In the genomic region with DNA sequence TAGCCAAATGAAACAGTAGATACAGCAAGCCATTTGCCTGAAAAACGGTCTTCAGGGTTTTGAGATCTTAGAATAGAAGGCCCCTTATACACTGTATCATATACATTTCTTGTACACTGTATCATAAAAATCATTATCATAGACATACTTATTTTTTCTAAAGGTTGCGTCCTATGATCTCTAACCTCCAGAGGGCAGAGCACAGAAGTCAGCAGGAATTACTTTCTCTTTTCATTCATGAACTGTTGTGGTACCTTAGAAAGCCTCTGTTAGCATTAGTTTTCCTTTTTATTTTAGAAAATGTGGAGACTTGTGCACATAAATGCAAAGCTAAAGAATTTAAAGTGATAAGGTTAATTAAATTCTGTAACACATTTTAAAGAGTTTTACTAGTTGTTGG, we compare ENCODE assay signal across 10 cellular contexts.
DNase-seq lines count a peak whose midpoint lies in the region; ATAC-seq, FAIRE-seq and TF ChIP-seq lines count a peak whose summit lies in the region.
"Had no signal": no experiment of that assay in that cellular context is flagged by ENCODE, and none has a peak within 500 bp of the region (broad histone marks: within the 10 kb centered on the region; RNA-seq: fewer than 3 reads in every experiment).

No MANE protein-coding gene starts in this region.

- no peaks in the 10 kb centered on the region for H3K27me3 ChIP-seq in H9 (ENCODE audit: insufficient read depth, low read length)
- H3K27me3 ChIP-seq in HepG2 (ENCODE audit: control insufficient read depth in 1 of 2, insufficient read depth in 2 of 2, low read length in 2 of 2): no peaks in the 10 kb centered on the region

- H2AFZ ChIP-seq in H9 (ENCODE audit: low read length): no peak overlapping the region
- H2AFZ ChIP-seq in HepG2 (ENCODE audit: low read length): no peak overlapping the region

- no peaks in the 10 kb centered on the region for H3K4me1 ChIP-seq in H9 (ENCODE audit: insufficient read depth, low read length)
- no peaks in the 10 kb centered on the region for H3K4me1 ChIP-seq in HepG2 (ENCODE audit: insufficient read depth, low read length)

- no peak overlapping the region for H2BK15ac ChIP-seq in H9 (ENCODE audit: low read depth, low read length)

- H3K18ac ChIP-seq in H9 (ENCODE audit: insufficient read length, low read depth, low read length): no peak overlapping the region

- in situ Hi-C loops in HepG2 (cut with HindIII; ENCODE audit: extremely low pct_ligation_motif_present, low pct_unique_long_range_greater_than_20kb): no loop called here

- H3K56ac ChIP-seq in H9 (ENCODE audit: insufficient read length, low read depth, low read length): no peak overlapping the region

- no CpG with 5 or more reads among the region's 2 CpGs for WGBS in H9 (ENCODE audit: extremely low coverage, insufficient read length, low lambda C conversion rate)
- WGBS in HepG2 (ENCODE audit: low lambda C conversion rate): 44% methylated on average over 2 of the region's 2 CpGs

- H3K4me3 Mint-ChIP-seq in H9: no peak overlapping the region

- peaks cover 0 to 2% (median 0%) of the 10 kb centered on the region in 3 experiments; a peak in 1 of 7 replicates for H3K36me3 Mint-ChIP-seq in H9 (ENCODE audit: insufficient read depth in 1 of 3, low read depth in 3 of 3)

- TF ChIP-seq RAD21 in HepG2 (CRISPR knock-in tag; IDR thresholded peaks at IDR 0.05): no peak

- no peaks in the 10 kb centered on the region for H4K20me1 ChIP-seq in H9 (ENCODE audit: control insufficient read depth, insufficient read depth, insufficient read length)
- no peaks in the 10 kb centered on the region for H4K20me1 ChIP-seq in HepG2 (ENCODE audit: insufficient read depth, low read length)

- no peak for FAIRE-seq in HepG2 (lab: Jason Lieb, UNC)
- FAIRE-seq: endometrium had no signal

- H4K5ac ChIP-seq in H9 (ENCODE audit: insufficient read length, low read depth, low read length): no peak overlapping the region

- no peak overlapping the region for H3K27ac ChIP-seq in H9 (ENCODE audit: insufficient read length, low read depth, low read length)
- H3K27ac ChIP-seq in HepG2 (ENCODE audit: extremely low read length, insufficient read depth, low read length): no peak overlapping the region

- no peaks in the 10 kb centered on the region for H3K79me1 ChIP-seq in H9 (ENCODE audit: insufficient read depth, low read depth, low read length, poor library complexity, severe bottlenecking)

- no peaks in the 10 kb centered on the region for H3K9me3 Mint-ChIP-seq in H9

- H3K9ac ChIP-seq in H9 (ENCODE audit: extremely low read depth, insufficient read length, low read length) (no peak overlapping the region), HepG2 (ENCODE audit: insufficient read depth, low read depth, low read length) (no peak overlapping the region)

- H3K4me2 ChIP-seq in H9 (ENCODE audit: insufficient read depth, insufficient read length, low read length): no peak overlapping the region
- H3K4me2 ChIP-seq in HepG2 (ENCODE audit: low read depth, low read length): no peak overlapping the region

- TF ChIP-seq POLR2A in HepG2 (IDR thresholded peaks at IDR 0.05; ENCODE audit: insufficient read depth in 1 of 2, low read depth in 2 of 2, low read length in 2 of 2): no peak

- no peak overlapping the region for H2BK120ac ChIP-seq in H9 (ENCODE audit: low read depth, low read length, poor library complexity, severe bottlenecking)

- no peak overlapping the region for H3K27ac Mint-ChIP-seq in H9

- intact Hi-C loops in HepG2 (cut with micrococcal nuclease; ENCODE audit: unreplicated experiment): loop anchor here (1.0 kb wide), 1 partner anchor 88 kb away; no protein-coding TSS in a partner anchor

- TF ChIP-seq CTCF in H9 (conservative IDR thresholded peaks at IDR 0.05): peak; percentile 46
- TF ChIP-seq CTCF in HepG2 (CRISPR knock-in tag; IDR thresholded peaks at IDR 0.05): no peak

- TF ChIP-seq EP300 in HepG2 (IDR thresholded peaks at IDR 0.05; ENCODE audit: low read depth in 2 of 2, low read length in 2 of 2): no peak
- TF ChIP-seq EP300 in HepG2 (CRISPR knock-in tag; IDR thresholded peaks at IDR 0.05; ENCODE audit: borderline replicate concordance): no peak

- no peak overlapping the region for H3K23ac ChIP-seq in H9 (ENCODE audit: insufficient read length, low read depth, low read length)

- H3K14ac ChIP-seq in H9 (ENCODE audit: insufficient read depth, low read length): no peak overlapping the region

- BruUV-seq in HepG2 (replicated peaks; lab: Mats Ljungman, UMichigan): no TSS peak

- H2BK5ac ChIP-seq in H9 (ENCODE audit: insufficient read length, low read length): no peak overlapping the region

- no peak overlapping the region for H2BK20ac ChIP-seq in H9 (ENCODE audit: low read depth, low read length, poor library complexity, severe bottlenecking)

- H2AK5ac ChIP-seq in H9 (ENCODE audit: insufficient read length, low read length): no peak overlapping the region

- no peaks in the 10 kb centered on the region for H3K9me3 ChIP-seq in H9 (ENCODE audit: control insufficient read depth, low read depth, low read length)
- H3K9me3 ChIP-seq in HepG2 (ENCODE audit: low read length): no peaks in the 10 kb centered on the region

- H3K23me2 ChIP-seq in H9 (ENCODE audit: insufficient read length, low read depth, low read length, poor library complexity, severe bottlenecking): no peaks in the 10 kb centered on the region

- H3T11ph ChIP-seq in H9 (ENCODE audit: low read length): no peak overlapping the region

- H3K27me3 Mint-ChIP-seq in H9 (ENCODE audit: low read depth): no peaks in the 10 kb centered on the region

- H2BK12ac ChIP-seq in H9 (ENCODE audit: insufficient read length, low read depth, low read length): no peak overlapping the region

- ATAC-seq in HepG2: peak; percentile 55
- ATAC-seq in HG03457 (IDR thresholded peaks at IDR 0.05; ENCODE audit: unreplicated experiment): no peak

- POLR2A ChIA-PET in HepG2 (lab: Yijun Ruan, JAX): no interaction called here

- CTCF ChIA-PET in HepG2 (lab: Yijun Ruan, JAX; ENCODE audit: low intra/inter-chr PET ratio, low total read pairs): no interaction called here

- H4K8ac ChIP-seq in H9 (replicated peaks; ENCODE audit: insufficient read length, low read depth, low read length): no peak overlapping the region

- no peak overlapping the region for H3K4ac ChIP-seq in H9 (ENCODE audit: low read depth, low read length)

- no peak overlapping the region for H4K91ac ChIP-seq in H9 (ENCODE audit: insufficient read length, low read depth, low read length)

- H3K36me3 ChIP-seq in HepG2 (replicated peaks in 1 of 2; ENCODE audit: control insufficient read depth in 1 of 2, insufficient read depth in 2 of 2, low read length in 2 of 2): no peaks in the 10 kb centered on the region

- H3K79me2 ChIP-seq in H9 (ENCODE audit: insufficient read depth, low read length) (no peaks in the 10 kb centered on the region), HepG2 (ENCODE audit: insufficient read depth, low read length) (no peaks in the 10 kb centered on the region)

- DNase-seq in DMS 273 (lab: John Stamatoyannopoulos, UW; ENCODE audit: unreplicated experiment) (peak; percentile 2), DMS 273 treated with DMSO at 0.1 percent for 48 hours (lab: John Stamatoyannopoulos, UW) (no peak), H9 (no peak), NAMALWA (ENCODE audit: low spot score) (peak; percentile 41), HepG2 (ENCODE audit: low spot score) (no peak), COR-L47 (lab: John Stamatoyannopoulos, UW) (no peak)
- DNase-seq in NK-92 treated with Interleukin-12 subunit alpha and Interleukin-12 subunit beta, amount 100 ng/mL, for 24 hours (lab: John Stamatoyannopoulos, UW): no peak
- DNase-seq: NCI-H2171 had no signal

- H3K4me1 Mint-ChIP-seq in H9: peaks cover 9% of the 10 kb centered on the region in 2 experiments; a peak in 3 of 4 replicates

- H3K4me3 ChIP-seq in HepG2 (replicated peaks in 1 of 3; ENCODE audit: insufficient read depth in 1 of 3, low read depth in 2 of 3, low read length in 3 of 3): no peak overlapping the region

TF ChIP-seq in HepG2, 621 proteins besides CTCF, POLR2A, EP300 and RAD21 (continues in another document):
- no peak for TF ChIP-seq CEBPG (CRISPR knock-in tag; IDR thresholded peaks at IDR 0.05)
- no peak for TF ChIP-seq ZNF296 (CRISPR knock-in tag; conservative IDR thresholded peaks at IDR 0.05)
- no peak for TF ChIP-seq DPF2 (CRISPR knock-in tag; IDR thresholded peaks at IDR 0.05; ENCODE audit: borderline replicate concordance, low read depth)
- TF ChIP-seq ZNF530 (CRISPR knock-in tag; IDR thresholded peaks at IDR 0.05; ENCODE audit: low read depth): no peak
- TF ChIP-seq, protein P1, sequence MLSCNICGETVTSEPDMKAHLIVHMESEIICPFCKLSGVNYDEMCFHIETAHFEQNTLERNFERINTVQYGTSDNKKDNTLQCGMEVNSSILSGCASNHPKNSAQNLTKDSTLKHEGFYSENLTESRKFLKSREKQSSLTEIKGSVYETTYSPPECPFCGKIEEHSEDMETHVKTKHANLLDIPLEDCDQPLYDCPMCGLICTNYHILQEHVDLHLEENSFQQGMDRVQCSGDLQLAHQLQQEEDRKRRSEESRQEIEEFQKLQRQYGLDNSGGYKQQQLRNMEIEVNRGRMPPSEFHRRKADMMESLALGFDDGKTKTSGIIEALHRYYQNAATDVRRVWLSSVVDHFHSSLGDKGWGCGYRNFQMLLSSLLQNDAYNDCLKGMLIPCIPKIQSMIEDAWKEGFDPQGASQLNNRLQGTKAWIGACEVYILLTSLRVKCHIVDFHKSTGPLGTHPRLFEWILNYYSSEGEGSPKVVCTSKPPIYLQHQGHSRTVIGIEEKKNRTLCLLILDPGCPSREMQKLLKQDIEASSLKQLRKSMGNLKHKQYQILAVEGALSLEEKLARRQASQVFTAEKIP (CRISPR knock-in tag; IDR thresholded peaks at IDR 0.05; ENCODE audit: borderline replicate concordance): no peak
- TF ChIP-seq ZNF367 (CRISPR knock-in tag; IDR thresholded peaks at IDR 0.05; ENCODE audit: borderline replicate concordance): no peak
- no peak for TF ChIP-seq ZNF274 (CRISPR knock-in tag; IDR thresholded peaks at IDR 0.05)
- TF ChIP-seq MEIS1 (CRISPR knock-in tag; IDR thresholded peaks at IDR 0.05; ENCODE audit: borderline replicate concordance): no peak
- TF ChIP-seq RXRA (CRISPR knock-in tag; IDR thresholded peaks at IDR 0.05): no peak
- no peak for TF ChIP-seq ZNF513 (CRISPR knock-in tag; conservative IDR thresholded peaks at IDR 0.05)

Comparison
In these comparisons a context has a peak if more than half of its experiments do, and no peak if none do; other contexts are left out.
1. DNase-seq: peak in DMS 273 (single experiment) and NAMALWA (single experiment); none in DMS 273 treated with DMSO at 0.1 percent for 48 hours (single experiment), H9 (single experiment), HepG2 (single experiment), NK-92 treated with Interleukin-12 subunit alpha and Interleukin-12 subunit beta, amount 100 ng/mL, for 24 hours (single experiment) and COR-L47 (single experiment).